27 cellular contexts compared by ENCODE assay signal in genomic region chr11:116695657-116696254, GRCh38.
"Had no signal": no experiment of that assay in that cellular context is flagged by ENCODE, and none has a peak within 500 bp of the region (broad histone marks: within the 10 kb centered on the region; RNA-seq: fewer than 3 reads in every experiment).

No MANE protein-coding gene starts in this region.

- H3K27me3 Mint-ChIP-seq: activated CD4-positive, alpha-beta T cell treated with anti-CD3 and anti-CD28 coated beads for 36 hours; activated CD4-positive, alpha-beta T cell treated with anti-CD3 and anti-CD28 coated beads, Interleukin-2, amount 10 ng/mL, durations not matched to agents 7 days and 5 days had no signal

- H3K4me3 Mint-ChIP-seq: activated CD4-positive, alpha-beta T cell treated with anti-CD3 and anti-CD28 coated beads for 36 hours; activated CD4-positive, alpha-beta T cell treated with anti-CD3 and anti-CD28 coated beads, Interleukin-2, amount 10 ng/mL, durations not matched to agents 7 days and 5 days; activated CD8-positive, alpha-beta T cell treated with anti-CD3 and anti-CD28 coated beads, Interleukin-2, amount 10 ng/mL, durations not matched to agents 7 days and 5 days; activated T-cell treated with anti-CD3 and anti-CD28 coated beads, Interleukin-2, amount 50 U/mL, for 24 hours; T-helper 1 cell treated with Interleukin-12 subunit alpha and Interleukin-12 subunit beta and Interleukin-4 antibody, amounts not matched to agents 30 μg/mL and 1 μg/mL, for 36 hours; T-helper 2 cell treated with Interferon-gamma antibody and Interleukin-4, amounts not matched to agents 5 μg/mL and 100 μg/mL, for 36 hours had no signal

- H3K27me3 ChIP-seq: adrenal gland, body of pancreas, SJSA1 had no signal

- DNase-seq: activated CD4-positive, alpha-beta T cell treated with anti-CD3 and anti-CD28 coated beads, Interleukin-2, amount 10 ng/mL, durations not matched to agents 7 days and 5 days; activated CD4-positive, alpha-beta T cell treated with anti-CD3 and anti-CD28 coated beads, Interleukin-2, amount 50 U/mL, for 48 hours; activated CD8-positive, alpha-beta T cell treated with anti-CD3 and anti-CD28 coated beads, Interleukin-2, amount 10 ng/mL, durations not matched to agents 7 days and 5 days; activated gamma-delta T cell; activated naive CD4-positive, alpha-beta T cell treated with Interleukin-2 at 50 U/mL for 16 hours; activated T-cell treated with anti-CD3 and anti-CD28 coated beads, Interleukin-2, amount 50 U/mL, for 24 hours; Karpas-422; NCI-H1105 treated with DMSO at 0.1 percent for 48 hours; NCI-H1436 treated with DMSO at 0.1 percent for 48 hours; NCI-H1694 treated with DMSO at 0.1 percent for 48 hours; NCI-H2029; NCI-H345; NCI-H524 treated with DMSO at 0.1 percent for 48 hours; NK-92 treated with Interleukin-12 subunit alpha and Interleukin-12 subunit beta, amount 100 ng/mL, for 24 hours; PC-9; SHP77 had no signal

- H3K27ac Mint-ChIP-seq: activated CD4-positive, alpha-beta T cell treated with anti-CD3 and anti-CD28 coated beads for 36 hours; activated CD4-positive, alpha-beta T cell treated with anti-CD3 and anti-CD28 coated beads, Interleukin-2, amount 10 ng/mL, durations not matched to agents 7 days and 5 days; activated CD8-positive, alpha-beta T cell treated with anti-CD3 and anti-CD28 coated beads, Interleukin-2, amount 10 ng/mL, durations not matched to agents 7 days and 5 days; activated T-cell treated with anti-CD3 and anti-CD28 coated beads, Interleukin-2, amount 50 U/mL, for 24 hours; activated T-helper 2 cell treated with anti-CD3 and anti-CD28 coated beads, Interferon-gamma antibody, Interleukin-2, Interleukin-4, amounts not matched to agents 10 μg/mL and 5 μg/mL and 100 μg/mL, durations not matched to agents 14 hours and 24 hours and 36 hours; T-helper 1 cell treated with Interleukin-12 subunit alpha and Interleukin-12 subunit beta and Interleukin-4 antibody, amounts not matched to agents 30 μg/mL and 1 μg/mL, for 36 hours; T-helper 2 cell treated with Interferon-gamma antibody and Interleukin-4, amounts not matched to agents 5 μg/mL and 100 μg/mL, for 36 hours had no signal

- H3K4me1 Mint-ChIP-seq: activated CD4-positive, alpha-beta T cell treated with anti-CD3 and anti-CD28 coated beads for 36 hours had no signal

- H3K9me3 ChIP-seq: adrenal gland, body of pancreas, breast epithelium, SJSA1, SK-N-SH had no signal

- H3K4me1 ChIP-seq: adrenal gland, breast epithelium, SJSA1 had no signal

- H3K36me3 Mint-ChIP-seq: activated naive CD4-positive, alpha-beta T cell treated with anti-CD3 and anti-CD28 coated beads, Interleukin-2, amount 50 U/mL, for 72 hours had no signal

- H3K27ac ChIP-seq: adrenal gland, body of pancreas, breast epithelium, PC-9, SJSA1 had no signal

- ATAC-seq: activated CD4-positive, CD25-positive, alpha-beta regulatory T cell treated with anti-CD3 and anti-CD28 coated beads, Interleukin-2, amount 50 U/mL, for 24 hours; activated CD8-positive, alpha-beta T cell treated with anti-CD3 and anti-CD28 coated beads, Interleukin-2, amount 10 ng/mL, durations not matched to agents 7 days and 5 days; activated naive CD4-positive, alpha-beta T cell treated with anti-CD3 and anti-CD28 coated beads, Interleukin-2, amount 50 U/mL, for 72 hours; body of pancreas had no signal

- H3K9ac ChIP-seq: SK-N-SH had no signal

- H3K9me3 Mint-ChIP-seq: activated CD4-positive, alpha-beta T cell treated with anti-CD3 and anti-CD28 coated beads, Interleukin-2, amount 10 ng/mL, durations not matched to agents 7 days and 5 days; activated naive CD4-positive, alpha-beta T cell treated with anti-CD3 and anti-CD28 coated beads, Interleukin-2, amount 50 U/mL, for 72 hours; activated T-cell treated with anti-CD3 and anti-CD28 coated beads, Interleukin-2, amount 50 U/mL, for 24 hours; activated T-helper 2 cell treated with anti-CD3 and anti-CD28 coated beads, Interferon-gamma antibody, Interleukin-2, Interleukin-4, amounts not matched to agents 10 μg/mL and 5 μg/mL and 100 μg/mL, durations not matched to agents 14 hours and 24 hours and 36 hours; T-helper 1 cell treated with Interleukin-12 subunit alpha and Interleukin-12 subunit beta and Interleukin-4 antibody, amounts not matched to agents 30 μg/mL and 1 μg/mL, for 36 hours; T-helper 2 cell treated with Interferon-gamma antibody and Interleukin-4, amounts not matched to agents 5 μg/mL and 100 μg/mL, for 36 hours had no signal

- H3K36me3 ChIP-seq: adrenal gland, breast epithelium, SJSA1 had no signal

- H3K4me3 ChIP-seq: adrenal gland, body of pancreas, breast epithelium, PC-9, SJSA1 had no signal
